9 cellular contexts compared by ENCODE assay signal in genomic region chr7:130959743-130960207, GRCh38.
A peak's percentile ranks its signal among the peaks of the same experiment; 100 is the strongest.
DNase-seq lines count a peak whose midpoint lies in the region; ATAC-seq, FAIRE-seq and TF ChIP-seq lines count a peak whose summit lies in the region.
"Had no signal": no experiment of that assay in that cellular context is flagged by ENCODE, and none has a peak within 500 bp of the region (broad histone marks: within the 10 kb centered on the region; RNA-seq: fewer than 3 reads in every experiment).

No MANE protein-coding gene starts in this region.

- no peak for TF ChIP-seq POLR2A in NB4 (IDR thresholded peaks at IDR 0.05; ENCODE audit: extremely low read depth, insufficient read length)

- H3K27me3 Mint-ChIP-seq in activated CD8-positive, alpha-beta memory T cell treated with anti-CD3 and anti-CD28 coated beads, Interleukin-2, amount 10 ng/mL, durations not matched to agents 7 days and 5 days = no peaks in the 10 kb centered on the region
- H3K27me3 Mint-ChIP-seq in astrocyte (ENCODE audit: low read depth, unreplicated experiment) = no peaks in the 10 kb centered on the region
- no peaks in the 10 kb centered on the region for H3K27me3 Mint-ChIP-seq in naive B cell

- peak overlapping the region; percentile 81 for H3K4me2 ChIP-seq in astrocyte (ENCODE audit: low read length)

- H3K9me3 Mint-ChIP-seq in activated CD8-positive, alpha-beta memory T cell treated with anti-CD3 and anti-CD28 coated beads, Interleukin-2, amount 10 ng/mL, durations not matched to agents 7 days and 5 days (ENCODE audit: low read depth) = no peaks in the 10 kb centered on the region
- H3K9me3 Mint-ChIP-seq in astrocyte (ENCODE audit: unreplicated experiment) (no peaks in the 10 kb centered on the region), naive B cell (peaks cover 0 to 13% (median 2%) of the 10 kb centered on the region in 7 donors)

- ATAC-seq in activated CD8-positive, alpha-beta memory T cell treated with anti-CD3 and anti-CD28 coated beads, Interleukin-2, amount 10 ng/mL, durations not matched to agents 7 days and 5 days = peak; percentile 20
- ATAC-seq in naive B cell (ENCODE audit: low read depth in 2 of 2) (no peak), HG03520 (IDR thresholded peaks at IDR 0.05; ENCODE audit: unreplicated experiment) (no peak), Right ventricle myocardium inferior (no peak)

- H3K36me3 Mint-ChIP-seq in activated CD8-positive, alpha-beta memory T cell treated with anti-CD3 and anti-CD28 coated beads, Interleukin-2, amount 10 ng/mL, durations not matched to agents 7 days and 5 days = peaks cover 59% of the 10 kb centered on the region
- peaks cover 12% of the 10 kb centered on the region for H3K36me3 Mint-ChIP-seq in astrocyte (ENCODE audit: low read depth, unreplicated experiment)
- H3K36me3 Mint-ChIP-seq in naive B cell = peaks cover 22 to 25% of the 10 kb centered on the region in 2 donors

- TF ChIP-seq CTCF in NB4 (IDR thresholded peaks at IDR 0.05; ENCODE audit: low read depth, low read length) (peak; percentile 89), astrocyte (IDR thresholded peaks at IDR 0.05; ENCODE audit: insufficient read depth, low read depth, low read length) (peak; percentile 88)

- no peaks in the 10 kb centered on the region for H3K9me3 ChIP-seq in astrocyte (ENCODE audit: insufficient read depth, low read depth, low read length)

- peaks cover 58% of the 10 kb centered on the region for H3K79me2 ChIP-seq in astrocyte (ENCODE audit: insufficient read depth, low read length)

- peak overlapping the region; percentile 90 for H3K9ac ChIP-seq in astrocyte (ENCODE audit: low read length)

- FAIRE-seq in astrocyte (lab: Jason Lieb, UNC) = no peak
- FAIRE-seq: endometrium had no signal

- H3K27ac Mint-ChIP-seq in activated CD8-positive, alpha-beta memory T cell treated with anti-CD3 and anti-CD28 coated beads, Interleukin-2, amount 10 ng/mL, durations not matched to agents 7 days and 5 days = peak overlapping the region; percentile 100
- H3K27ac Mint-ChIP-seq in astrocyte (ENCODE audit: unreplicated experiment) = peak overlapping the region; percentile 99
- peak overlapping the region; percentile 91 to 98 (median 94) for H3K27ac Mint-ChIP-seq in naive B cell

- H3K4me3 ChIP-seq in NB4 (ENCODE audit: low read depth, low read length) (peak overlapping the region; percentile 77), astrocyte (ENCODE audit: insufficient read depth, low read depth, low read length) (peak overlapping the region; percentile 62)

- H2AFZ ChIP-seq in astrocyte (ENCODE audit: low read depth, low read length) = no peak overlapping the region

- H3K4me3 Mint-ChIP-seq in activated CD8-positive, alpha-beta memory T cell treated with anti-CD3 and anti-CD28 coated beads, Interleukin-2, amount 10 ng/mL, durations not matched to agents 7 days and 5 days = peak overlapping the region; percentile 94
- H3K4me3 Mint-ChIP-seq in astrocyte (ENCODE audit: unreplicated experiment) = peak overlapping the region; percentile 67
- peak overlapping the region in 7 of 8 donors; percentile 35 to 87 (median 59) for H3K4me3 Mint-ChIP-seq in naive B cell

- intact Hi-C loops in Right ventricle myocardium inferior (cut with DNase I) = loop anchor here (5.0 kb wide), 1 partner anchor 37 kb away; no protein-coding TSS in a partner anchor

- no peaks in the 10 kb centered on the region for H3K27me3 ChIP-seq in astrocyte (ENCODE audit: insufficient read depth, low read length)

- no peaks in the 10 kb centered on the region for H3K36me3 ChIP-seq in astrocyte (ENCODE audit: insufficient read depth, low read length)

- peaks cover 14% of the 10 kb centered on the region for H4K20me1 ChIP-seq in astrocyte (ENCODE audit: insufficient read depth, low read length)

- DNase-seq in activated CD8-positive, alpha-beta memory T cell treated with anti-CD3 and anti-CD28 coated beads, Interleukin-2, amount 10 ng/mL, durations not matched to agents 7 days and 5 days = peak; percentile 79
- no peak for DNase-seq in activated CD8-positive, alpha-beta memory T cell treated with anti-CD3 and anti-CD28 coated beads, Interleukin-2, amount 50 U/mL, for 48 hours
- DNase-seq in NB4 (ENCODE audit: low read depth) (peak; percentile 86), astrocyte (ENCODE audit: low read depth) (peak; percentile 82), naive B cell (no peak), Right ventricle myocardium inferior (ENCODE audit: missing footprints) (no peak), medulla oblongata (ENCODE audit: extremely low spot score) (no peak)

- peaks cover 51% of the 10 kb centered on the region for H3K4me1 ChIP-seq in astrocyte (ENCODE audit: insufficient read depth, low read length)

- CTCF ChIA-PET in activated CD8-positive, alpha-beta memory T cell treated with anti-CD3 and anti-CD28 coated beads, Interleukin-2, amount 10 ng/mL, durations not matched to agents 7 days and 5 days (lab: Charles Lee) = interaction anchor here (0.7 to 7.5 kb wide), 20 partner anchors 11 to 137 kb away, joined by 3 to 79 read pairs (median 5); no protein-coding TSS in a partner anchor

- H3K4me1 Mint-ChIP-seq in activated CD8-positive, alpha-beta memory T cell treated with anti-CD3 and anti-CD28 coated beads, Interleukin-2, amount 10 ng/mL, durations not matched to agents 7 days and 5 days = peaks cover 61% of the 10 kb centered on the region
- H3K4me1 Mint-ChIP-seq in astrocyte (ENCODE audit: low read depth, unreplicated experiment) (peaks cover 63% of the 10 kb centered on the region), naive B cell (peaks cover 68 to 82% (median 81%) of the 10 kb centered on the region in 3 donors)

- peak overlapping the region; percentile 99 for H3K27ac ChIP-seq in astrocyte (ENCODE audit: low read depth, low read length)

Comparison
In these comparisons a context has a peak if more than half of its experiments do, and no peak if none do; other contexts are left out.
1. DNase-seq: peak in activated CD8-positive, alpha-beta memory T cell treated with anti-CD3 and anti-CD28 coated beads, Interleukin-2, amount 10 ng/mL, durations not matched to agents 7 days and 5 days (single experiment), NB4 (single experiment) and astrocyte (single experiment); none in activated CD8-positive, alpha-beta memory T cell treated with anti-CD3 and anti-CD28 coated beads, Interleukin-2, amount 50 U/mL, for 48 hours (single experiment), naive B cell (single experiment), Right ventricle myocardium inferior (single experiment) and medulla oblongata (single experiment).
2. Peak in every context shown above with its lines, with median percentiles within 50 percentile points of each other: H3K27ac Mint-ChIP-seq and H3K4me3 Mint-ChIP-seq.